In the genomic region with DNA sequence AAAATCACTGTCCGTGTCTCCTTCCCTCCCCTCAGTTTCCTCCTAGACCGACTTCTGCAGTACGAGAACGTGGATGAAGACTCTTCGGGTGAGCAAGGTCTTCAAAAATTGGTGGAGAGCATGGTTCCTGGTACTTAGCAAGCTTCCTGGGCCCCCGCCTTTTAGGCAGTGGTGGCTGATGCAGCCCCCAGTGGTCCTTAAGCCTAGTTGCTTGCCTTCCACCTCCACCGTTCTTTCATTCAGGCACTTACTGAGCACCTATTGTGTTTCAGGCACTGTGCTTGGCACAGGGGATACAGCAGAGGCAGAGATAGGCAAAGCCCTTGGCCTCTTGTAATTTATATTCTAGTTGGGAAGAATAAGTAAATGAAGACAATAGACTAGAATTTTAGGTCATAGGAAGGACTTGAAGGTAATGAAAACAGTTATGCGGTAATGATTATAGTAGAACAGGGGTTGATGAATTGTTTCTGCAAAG, we compare ENCODE assay signal across 9 cellular contexts. TPM values are rescaled to one million over a fixed set of nuclear protein-coding genes. Genes with fewer than 3 reads are reported as not detected.
A peak's percentile ranks its signal among the peaks of the same experiment; 100 is the strongest.
DNase-seq lines count a peak whose midpoint lies in the region; ATAC-seq and TF ChIP-seq lines count a peak whose summit lies in the region.
"Had no signal": no experiment of that assay in that cellular context is flagged by ENCODE, and none has a peak within 500 bp of the region (broad histone marks: within the 10 kb centered on the region; RNA-seq: fewer than 3 reads in every experiment).

No MANE protein-coding gene starts in this region.

- no peak for TF ChIP-seq CTCF in suprapubic skin (IDR thresholded peaks at IDR 0.05)

- H3K27ac Mint-ChIP-seq in activated CD4-positive, alpha-beta T cell treated with anti-CD3 and anti-CD28 coated beads for 36 hours: peak overlapping the region; percentile 98
- peak overlapping the region; percentile 96 for H3K27ac Mint-ChIP-seq in activated T-helper 1 cell treated with anti-CD3 and anti-CD28 coated beads, Interleukin-12 subunit alpha, Interleukin-12 subunit beta, Interleukin-2, Interleukin-4 antibody, amounts not matched to agents 30 ng/mL and 10 ng/mL and 1 ng/mL, durations not matched to agents 14 hours and 24 hours and 36 hours
- H3K27ac Mint-ChIP-seq in immature natural killer cell: peak overlapping the region; percentile 95 to 98 (median 97)

- POLR2A ChIA-PET in activated CD4-positive, alpha-beta T cell treated with anti-CD3 and anti-CD28 coated beads for 36 hours (lab: Charles Lee): interaction anchor here (0.7 kb wide), 1 partner anchor 74 kb away, joined by 4 read pairs; no protein-coding TSS in a partner anchor

- no peak for TF ChIP-seq EP300 in suprapubic skin (IDR thresholded peaks at IDR 0.05)

- H3K9me3 ChIP-seq in suprapubic skin: no peaks in the 10 kb centered on the region

- peaks cover 25% of the 10 kb centered on the region for H3K4me1 Mint-ChIP-seq in activated CD4-positive, alpha-beta T cell treated with anti-CD3 and anti-CD28 coated beads for 36 hours
- H3K4me1 Mint-ChIP-seq in activated T-helper 1 cell treated with anti-CD3 and anti-CD28 coated beads, Interleukin-12 subunit alpha, Interleukin-12 subunit beta, Interleukin-2, Interleukin-4 antibody, amounts not matched to agents 30 ng/mL and 10 ng/mL and 1 ng/mL, durations not matched to agents 14 hours and 24 hours and 36 hours (ENCODE audit: low read depth): peaks cover 39% of the 10 kb centered on the region
- peaks cover 32 to 35% of the 10 kb centered on the region in 2 donors for H3K4me1 Mint-ChIP-seq in immature natural killer cell

- H3K4me3 ChIP-seq in suprapubic skin: peak overlapping the region; percentile 80

- H3K36me3 ChIP-seq in suprapubic skin: peaks cover 52% of the 10 kb centered on the region

- intact Hi-C loops in activated CD4-positive, alpha-beta T cell treated with anti-CD3 and anti-CD28 coated beads for 36 hours (cut with DNase I, micrococcal nuclease): loop anchor here (1.0 to 10.0 kb wide), 14 partner anchors 24 to 1174 kb away; a partner anchor contains a TSS
- intact Hi-C loops in activated T-helper 1 cell treated with anti-CD3 and anti-CD28 coated beads, Interleukin-12 subunit alpha, Interleukin-12 subunit beta, Interleukin-2, Interleukin-4 antibody, amounts not matched to agents 30 ng/mL and 10 ng/mL and 1 ng/mL, durations not matched to agents 14 hours and 24 hours and 36 hours (cut with micrococcal nuclease): loop anchor here (1.0 to 10.0 kb wide), 9 partner anchors 24 to 378 kb away; a partner anchor contains a TSS

- no peak for ATAC-seq in activated CD4-positive, alpha-beta T cell treated with anti-CD3 and anti-CD28 coated beads for 36 hours
- ATAC-seq in HG03571 (IDR thresholded peaks at IDR 0.05; ENCODE audit: unreplicated experiment): no peak

- no peak for DNase-seq in activated CD4-positive, alpha-beta T cell treated with anti-CD3 and anti-CD28 coated beads for 36 hours
- no peak for DNase-seq in activated CD4-positive, alpha-beta T cell treated with anti-CD3 and anti-CD28 coated beads, Interleukin-2, amount 50 U/mL, for 48 hours
- no peak for DNase-seq in activated T-helper 1 cell treated with anti-CD3 and anti-CD28 coated beads, Interleukin-12 subunit alpha, Interleukin-12 subunit beta, Interleukin-2, Interleukin-4 antibody, amounts not matched to agents 30 ng/mL and 10 ng/mL and 1 ng/mL, durations not matched to agents 14 hours and 24 hours and 36 hours (ENCODE audit: low spot score)
- no peak for DNase-seq in immature natural killer cell
- DNase-seq in suprapubic skin (ENCODE audit: low spot score in 2 of 2): no peak
- no peak for DNase-seq in activated CD8-positive, alpha-beta memory T cell treated with anti-CD3 and anti-CD28 coated beads, Interleukin-2, amount 50 U/mL, for 4 hours
- DNase-seq in SW480 (ENCODE audit: low spot score): no peak

- no peaks in the 10 kb centered on the region for H3K9me3 Mint-ChIP-seq in activated CD4-positive, alpha-beta T cell treated with anti-CD3 and anti-CD28 coated beads for 36 hours (ENCODE audit: low read depth)
- no peaks in the 10 kb centered on the region for H3K9me3 Mint-ChIP-seq in activated T-helper 1 cell treated with anti-CD3 and anti-CD28 coated beads, Interleukin-12 subunit alpha, Interleukin-12 subunit beta, Interleukin-2, Interleukin-4 antibody, amounts not matched to agents 30 ng/mL and 10 ng/mL and 1 ng/mL, durations not matched to agents 14 hours and 24 hours and 36 hours
- no peaks in the 10 kb centered on the region for H3K9me3 Mint-ChIP-seq in immature natural killer cell

- H3K4me3 Mint-ChIP-seq in activated CD4-positive, alpha-beta T cell treated with anti-CD3 and anti-CD28 coated beads for 36 hours: peak overlapping the region; percentile 96
- H3K4me3 Mint-ChIP-seq in activated T-helper 1 cell treated with anti-CD3 and anti-CD28 coated beads, Interleukin-12 subunit alpha, Interleukin-12 subunit beta, Interleukin-2, Interleukin-4 antibody, amounts not matched to agents 30 ng/mL and 10 ng/mL and 1 ng/mL, durations not matched to agents 14 hours and 24 hours and 36 hours: peak overlapping the region; percentile 98
- peak overlapping the region; percentile 93 to 98 (median 97) for H3K4me3 Mint-ChIP-seq in immature natural killer cell

- CTCF ChIA-PET in activated CD4-positive, alpha-beta T cell treated with anti-CD3 and anti-CD28 coated beads for 36 hours (lab: Charles Lee): interaction anchor here (0.8 to 1.7 kb wide), 4 partner anchors 21 to 323 kb away, joined by 3 to 5 read pairs (median 3); a partner anchor contains a TSS

- TF ChIP-seq POLR2A in suprapubic skin (IDR thresholded peaks at IDR 0.05): no peak

- no peak overlapping the region for H3K27ac ChIP-seq in suprapubic skin

- H3K36me3 Mint-ChIP-seq in activated CD4-positive, alpha-beta T cell treated with anti-CD3 and anti-CD28 coated beads for 36 hours (ENCODE audit: low read depth): peaks cover 46% of the 10 kb centered on the region
- peaks cover 51% of the 10 kb centered on the region for H3K36me3 Mint-ChIP-seq in activated T-helper 1 cell treated with anti-CD3 and anti-CD28 coated beads, Interleukin-12 subunit alpha, Interleukin-12 subunit beta, Interleukin-2, Interleukin-4 antibody, amounts not matched to agents 30 ng/mL and 10 ng/mL and 1 ng/mL, durations not matched to agents 14 hours and 24 hours and 36 hours (ENCODE audit: low read depth)
- H3K36me3 Mint-ChIP-seq in immature natural killer cell: peaks cover 0 to 7% (median 4%) of the 10 kb centered on the region in 3 donors

- no peaks in the 10 kb centered on the region for H3K27me3 ChIP-seq in suprapubic skin

- H3K27me3 Mint-ChIP-seq in activated CD4-positive, alpha-beta T cell treated with anti-CD3 and anti-CD28 coated beads for 36 hours: no peaks in the 10 kb centered on the region
- H3K27me3 Mint-ChIP-seq in activated T-helper 1 cell treated with anti-CD3 and anti-CD28 coated beads, Interleukin-12 subunit alpha, Interleukin-12 subunit beta, Interleukin-2, Interleukin-4 antibody, amounts not matched to agents 30 ng/mL and 10 ng/mL and 1 ng/mL, durations not matched to agents 14 hours and 24 hours and 36 hours (ENCODE audit: insufficient read depth): no peaks in the 10 kb centered on the region
- H3K27me3 Mint-ChIP-seq in immature natural killer cell (ENCODE audit: low read depth in 3 of 3): peaks cover 5 to 11% (median 11%) of the 10 kb centered on the region in 3 donors

- H3K4me1 ChIP-seq in suprapubic skin: peaks cover 29% of the 10 kb centered on the region

- 35% methylated on average over 5 of the region's 8 CpGs for WGBS in suprapubic skin

RNA-seq across cellular contexts. Expression of a gene that starts 0.8 kb away (rescaled TPM):
- 100 to 1,000 TPM in 1 of 2 experiments, 10 to 100 TPM in 1; 80.1 to 106 TPM for total RNA-seq in activated CD4-positive, alpha-beta T cell treated with anti-CD3 and anti-CD28 coated beads for 36 hours
- total RNA-seq in activated T-helper 1 cell treated with anti-CD3 and anti-CD28 coated beads, Interleukin-12 subunit alpha, Interleukin-12 subunit beta, Interleukin-2, Interleukin-4 antibody, amounts not matched to agents 30 ng/mL and 10 ng/mL and 1 ng/mL, durations not matched to agents 14 hours and 24 hours and 36 hours: 128 and 137 TPM in 2 replicates
- 1 to 10 TPM; 7.4 to 7.9 (median 7.7) TPM for polyA plus RNA-seq in immature natural killer cell
- 10 to 100 TPM; 48.2 to 58.7 (median 51.0) TPM for total RNA-seq in suprapubic skin

RNA-seq across cellular contexts. Expression of a gene that starts 1.4 kb away (rescaled TPM):
- 10 to 100 TPM; 25.1 to 36.8 TPM for total RNA-seq in activated CD4-positive, alpha-beta T cell treated with anti-CD3 and anti-CD28 coated beads for 36 hours
- total RNA-seq in activated T-helper 1 cell treated with anti-CD3 and anti-CD28 coated beads, Interleukin-12 subunit alpha, Interleukin-12 subunit beta, Interleukin-2, Interleukin-4 antibody, amounts not matched to agents 30 ng/mL and 10 ng/mL and 1 ng/mL, durations not matched to agents 14 hours and 24 hours and 36 hours: 48.8 and 50.1 TPM in 2 replicates
- polyA plus RNA-seq in immature natural killer cell: 10 to 100 TPM; 14.1 to 23.5 (median 18.9) TPM
- 10 to 100 TPM; 14.6 to 29.3 (median 21.7) TPM for total RNA-seq in suprapubic skin

RNA-seq across cellular contexts. Expression of a gene that starts 14.0 kb away (rescaled TPM):
- total RNA-seq in activated CD4-positive, alpha-beta T cell treated with anti-CD3 and anti-CD28 coated beads for 36 hours: 1 to 10 TPM in 1 of 2 experiments, under 1 TPM in 1; 0.69 to 1.3 TPM
- total RNA-seq in activated T-helper 1 cell treated with anti-CD3 and anti-CD28 coated beads, Interleukin-12 subunit alpha, Interleukin-12 subunit beta, Interleukin-2, Interleukin-4 antibody, amounts not matched to agents 30 ng/mL and 10 ng/mL and 1 ng/mL, durations not matched to agents 14 hours and 24 hours and 36 hours: 2.0 and 2.3 TPM in 2 replicates
- not detected for polyA plus RNA-seq in immature natural killer cell
- under 1 TPM in 1 of 4 donors, not detected in 3; 0.42 TPM for total RNA-seq in suprapubic skin

RNA-seq across cellular contexts. Expression of a gene that starts 23.1 kb away (rescaled TPM):
- 10 to 100 TPM; 24.1 to 24.4 TPM for total RNA-seq in activated CD4-positive, alpha-beta T cell treated with anti-CD3 and anti-CD28 coated beads for 36 hours
- total RNA-seq in activated T-helper 1 cell treated with anti-CD3 and anti-CD28 coated beads, Interleukin-12 subunit alpha, Interleukin-12 subunit beta, Interleukin-2, Interleukin-4 antibody, amounts not matched to agents 30 ng/mL and 10 ng/mL and 1 ng/mL, durations not matched to agents 14 hours and 24 hours and 36 hours: 38.5 and 39.7 TPM in 2 replicates
- 10 to 100 TPM in 1 of 3 donors, 1 to 10 TPM in 2; 2.1 to 10.7 (median 3.0) TPM for polyA plus RNA-seq in immature natural killer cell
- 10 to 100 TPM; 29.1 to 54.4 (median 39.1) TPM for total RNA-seq in suprapubic skin

RNA-seq across cellular contexts. Expression of a gene that starts 26.2 kb away (rescaled TPM):
- total RNA-seq in activated CD4-positive, alpha-beta T cell treated with anti-CD3 and anti-CD28 coated beads for 36 hours: not detected
- total RNA-seq in activated T-helper 1 cell treated with anti-CD3 and anti-CD28 coated beads, Interleukin-12 subunit alpha, Interleukin-12 subunit beta, Interleukin-2, Interleukin-4 antibody, amounts not matched to agents 30 ng/mL and 10 ng/mL and 1 ng/mL, durations not matched to agents 14 hours and 24 hours and 36 hours: not detected in 2 replicates
- polyA plus RNA-seq in immature natural killer cell: not detected
- total RNA-seq in suprapubic skin: not detected
- total RNA-seq: occipital lobe had no signal
